26 cellular contexts compared by ENCODE assay signal in the genomic region with DNA sequence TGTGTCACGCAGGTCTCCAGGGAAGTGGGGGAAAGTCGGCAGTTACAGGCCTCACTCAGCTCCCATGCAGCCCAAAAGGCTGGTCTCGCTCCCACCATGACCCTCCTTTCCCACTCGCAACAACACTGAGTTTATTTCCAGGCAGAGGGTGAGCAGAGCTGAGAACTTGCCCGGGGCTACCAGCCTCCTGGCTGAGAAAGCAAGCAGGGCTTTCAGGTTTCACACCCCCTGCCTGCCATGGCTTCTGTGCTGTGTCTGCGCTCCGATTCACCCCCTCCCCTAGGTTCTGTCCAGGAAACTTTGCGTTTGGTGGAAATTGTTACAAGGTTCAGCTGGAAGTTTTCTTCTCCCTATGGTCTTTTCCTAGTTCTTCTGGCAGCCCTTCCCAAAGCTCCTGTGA. TPM values are rescaled to one million over a fixed set of nuclear protein-coding genes. Genes with fewer than 3 reads are reported as not detected.
"Had no signal": no experiment of that assay in that cellular context is flagged by ENCODE, and none has a peak within 500 bp of the region (broad histone marks: within the 10 kb centered on the region; RNA-seq: fewer than 3 reads in every experiment).

No MANE protein-coding gene starts in this region.

- ATAC-seq: activated CD4-positive, alpha-beta T cell treated with anti-CD3 and anti-CD28 coated beads for 36 hours; activated CD8-positive, alpha-beta T cell treated with anti-CD3 and anti-CD28 coated beads for 36 hours; activated T-cell treated with anti-CD3 and anti-CD28 coated beads, Interleukin-2, amount 50 U/mL, for 72 hours; T-cell had no signal

- DNase-seq: activated CD4-positive, alpha-beta T cell treated with anti-CD3 and anti-CD28 coated beads for 36 hours; activated CD4-positive, CD25-positive, alpha-beta regulatory T cell; activated CD8-positive, alpha-beta memory T cell treated with anti-CD3 and anti-CD28 coated beads, Interleukin-2, amount 50 U/mL, for 4 hours; activated CD8-positive, alpha-beta T cell treated with anti-CD3 and anti-CD28 coated beads for 36 hours; activated gamma-delta T cell treated with Interleukin-2 at 50 U/mL for 16 hours; activated T-cell treated with anti-CD3 and anti-CD28 coated beads, Interleukin-2, amount 50 U/mL, for 72 hours; aorta; caudate nucleus; NCI-H1092; NCI-H1417; NCI-H1930; NCI-H345; NCI-H510A; NCI-H526 treated with DMSO at 0.1 percent for 48 hours; NCI-H82; SIG-M5; T-cell; T-helper 2 cell; T1000 had no signal

- H3K36me3 Mint-ChIP-seq: activated naive CD4-positive, alpha-beta T cell treated with anti-CD3 and anti-CD28 coated beads, Interleukin-2, amount 50 U/mL, for 24 hours; T-cell had no signal

- H3K27me3 ChIP-seq: breast epithelium had no signal

- H3K4me1 ChIP-seq: breast epithelium had no signal

- H3K36me3 ChIP-seq: breast epithelium had no signal

- H3K27ac Mint-ChIP-seq: activated CD4-positive, alpha-beta T cell treated with anti-CD3 and anti-CD28 coated beads for 36 hours; activated CD8-positive, alpha-beta T cell treated with anti-CD3 and anti-CD28 coated beads for 36 hours; activated naive CD4-positive, alpha-beta T cell treated with anti-CD3 and anti-CD28 coated beads, Interleukin-2, amount 50 U/mL, for 24 hours; activated T-cell treated with anti-CD3 and anti-CD28 coated beads, Interleukin-2, amount 50 U/mL, for 72 hours; activated T-helper 2 cell treated with anti-CD3 and anti-CD28 coated beads, Interferon-gamma antibody, Interleukin-2, Interleukin-4, amounts not matched to agents 10 μg/mL and 5 μg/mL and 100 μg/mL, durations not matched to agents 14 hours and 24 hours and 36 hours; T-cell had no signal

- H3K4me1 Mint-ChIP-seq: activated CD4-positive, alpha-beta T cell treated with anti-CD3 and anti-CD28 coated beads for 36 hours; activated naive CD4-positive, alpha-beta T cell treated with anti-CD3 and anti-CD28 coated beads, Interleukin-2, amount 50 U/mL, for 24 hours; T-cell had no signal

- H3K27ac ChIP-seq: breast epithelium, KMS-11 had no signal

- H3K9me3 ChIP-seq: breast epithelium had no signal

- H3K9me3 Mint-ChIP-seq: activated CD8-positive, alpha-beta T cell treated with anti-CD3 and anti-CD28 coated beads for 36 hours; activated naive CD4-positive, alpha-beta T cell treated with anti-CD3 and anti-CD28 coated beads, Interleukin-2, amount 50 U/mL, for 24 hours; activated T-cell treated with anti-CD3 and anti-CD28 coated beads, Interleukin-2, amount 50 U/mL, for 72 hours; activated T-helper 2 cell treated with anti-CD3 and anti-CD28 coated beads, Interferon-gamma antibody, Interleukin-2, Interleukin-4, amounts not matched to agents 10 μg/mL and 5 μg/mL and 100 μg/mL, durations not matched to agents 14 hours and 24 hours and 36 hours; T-cell had no signal

- H3K4me3 ChIP-seq: breast epithelium had no signal

- H3K4me2 ChIP-seq: KMS-11 had no signal

- H3K4me3 Mint-ChIP-seq: activated CD4-positive, alpha-beta T cell treated with anti-CD3 and anti-CD28 coated beads for 36 hours; activated CD8-positive, alpha-beta T cell treated with anti-CD3 and anti-CD28 coated beads for 36 hours; activated naive CD4-positive, alpha-beta T cell treated with anti-CD3 and anti-CD28 coated beads, Interleukin-2, amount 50 U/mL, for 24 hours; activated T-cell treated with anti-CD3 and anti-CD28 coated beads, Interleukin-2, amount 50 U/mL, for 72 hours; T-cell had no signal

- H3K9ac ChIP-seq: KMS-11 had no signal

RNA-seq across cellular contexts. Expression of a gene that starts 17.1 kb away (rescaled TPM):
- total RNA-seq: activated CD4-positive, alpha-beta T cell treated with anti-CD3 and anti-CD28 coated beads for 36 hours; activated CD8-positive, alpha-beta T cell treated with anti-CD3 and anti-CD28 coated beads for 36 hours; activated T-cell treated with anti-CD3 and anti-CD28 coated beads, Interleukin-2, amount 50 U/mL, for 72 hours; activated T-helper 2 cell treated with anti-CD3 and anti-CD28 coated beads, Interferon-gamma antibody, Interleukin-2, Interleukin-4, amounts not matched to agents 10 μg/mL and 5 μg/mL and 100 μg/mL, durations not matched to agents 14 hours and 24 hours and 36 hours; aorta; breast epithelium; MCF 10A; OCI-LY7; RPMI7951; T-cell had no signal
- polyA plus RNA-seq: aorta had no signal

RNA-seq across cellular contexts. Expression of a gene that starts 36.0 kb away (rescaled TPM):
- total RNA-seq: activated CD4-positive, alpha-beta T cell treated with anti-CD3 and anti-CD28 coated beads for 36 hours; activated CD8-positive, alpha-beta T cell treated with anti-CD3 and anti-CD28 coated beads for 36 hours; activated T-cell treated with anti-CD3 and anti-CD28 coated beads, Interleukin-2, amount 50 U/mL, for 72 hours; activated T-helper 2 cell treated with anti-CD3 and anti-CD28 coated beads, Interferon-gamma antibody, Interleukin-2, Interleukin-4, amounts not matched to agents 10 μg/mL and 5 μg/mL and 100 μg/mL, durations not matched to agents 14 hours and 24 hours and 36 hours; aorta; breast epithelium; MCF 10A; OCI-LY7; RPMI7951 had no signal
- polyA plus RNA-seq: aorta had no signal

RNA-seq across cellular contexts. Expression of a gene that starts 37.7 kb away (rescaled TPM):
- total RNA-seq: activated CD4-positive, alpha-beta T cell treated with anti-CD3 and anti-CD28 coated beads for 36 hours; activated CD8-positive, alpha-beta T cell treated with anti-CD3 and anti-CD28 coated beads for 36 hours; activated T-cell treated with anti-CD3 and anti-CD28 coated beads, Interleukin-2, amount 50 U/mL, for 72 hours; activated T-helper 2 cell treated with anti-CD3 and anti-CD28 coated beads, Interferon-gamma antibody, Interleukin-2, Interleukin-4, amounts not matched to agents 10 μg/mL and 5 μg/mL and 100 μg/mL, durations not matched to agents 14 hours and 24 hours and 36 hours; aorta; breast epithelium; MCF 10A; OCI-LY7; RPMI7951; T-cell had no signal

RNA-seq across cellular contexts. Expression of a gene that starts 56.0 kb away (rescaled TPM):
- total RNA-seq: activated CD8-positive, alpha-beta T cell treated with anti-CD3 and anti-CD28 coated beads for 36 hours; activated T-cell treated with anti-CD3 and anti-CD28 coated beads, Interleukin-2, amount 50 U/mL, for 72 hours; aorta; breast epithelium; MCF 10A; OCI-LY7; RPMI7951 had no signal
- polyA plus RNA-seq: aorta had no signal
